8 cellular contexts compared by ENCODE assay signal in genomic region chr12:85575115-85576096, GRCh38.
A peak's percentile ranks its signal among the peaks of the same experiment; 100 is the strongest.
DNase-seq lines count a peak whose midpoint lies in the region; ATAC-seq and TF ChIP-seq lines count a peak whose summit lies in the region.

No MANE protein-coding gene starts in this region.

- no peak overlapping the region for H4K8ac ChIP-seq in H9 (replicated peaks; ENCODE audit: insufficient read length, low read depth, low read length)

- H3K4me1 ChIP-seq in H9 (ENCODE audit: insufficient read depth, low read length) = no peaks in the 10 kb centered on the region
- H3K4me1 ChIP-seq in lung (ENCODE audit: control insufficient read depth in 2 of 2, insufficient read depth in 2 of 2, low read length in 2 of 2) = no peaks in the 10 kb centered on the region

- H3K9me3 ChIP-seq in H9 (ENCODE audit: control insufficient read depth, low read depth, low read length) (no peaks in the 10 kb centered on the region), lung (ENCODE audit: control insufficient read depth in 2 of 2, insufficient read depth in 1 of 2, low read length in 1 of 2) (no peaks in the 10 kb centered on the region)

- peak overlapping the region in 1 of 3 experiments; percentile 77; a peak in 2 of 7 replicates for H3K27ac Mint-ChIP-seq in H9

- no peak overlapping the region for H3T11ph ChIP-seq in H9 (ENCODE audit: low read length)

- H3K36me3 Mint-ChIP-seq in H9 (ENCODE audit: insufficient read depth in 1 of 3, low read depth in 3 of 3) = no peaks in the 10 kb centered on the region

- no peak overlapping the region for H2BK12ac ChIP-seq in H9 (ENCODE audit: insufficient read length, low read depth, low read length)

- no peak overlapping the region for H3K4me2 ChIP-seq in H9 (ENCODE audit: insufficient read depth, insufficient read length, low read length)

- H3K9me3 Mint-ChIP-seq in H9 = no peaks in the 10 kb centered on the region

- no peaks in the 10 kb centered on the region for H3K23me2 ChIP-seq in H9 (ENCODE audit: insufficient read length, low read depth, low read length, poor library complexity, severe bottlenecking)

- WGBS in H9 (ENCODE audit: extremely low coverage, insufficient read length, low lambda C conversion rate) = no CpG with 5 or more reads among the region's 7 CpGs
- WGBS in lung, 2 donors = 54 to 55% methylated on average over 7 of the region's 7 CpGs

- H3K4me1 Mint-ChIP-seq in H9 = peaks cover 9% of the 10 kb centered on the region in 2 experiments; a peak in 3 of 4 replicates

- H3K27ac ChIP-seq in H9 (ENCODE audit: insufficient read length, low read depth, low read length) = no peak overlapping the region
- no peak overlapping the region for H3K27ac ChIP-seq in lung (ENCODE audit: low read depth in 1 of 2, low read length in 1 of 2)

- H3K4me3 ChIP-seq in Jurkat, Clone E6-1 (ENCODE audit: low read length) = no peak overlapping the region
- H3K4me3 ChIP-seq in lung = no peak overlapping the region

- H3K27me3 ChIP-seq in H9 (ENCODE audit: insufficient read depth, low read length) (no peaks in the 10 kb centered on the region), lung (ENCODE audit: control insufficient read depth, insufficient read depth) (no peaks in the 10 kb centered on the region)

- no peak overlapping the region for H4K91ac ChIP-seq in H9 (ENCODE audit: insufficient read length, low read depth, low read length)

- H3K9ac ChIP-seq in H9 (ENCODE audit: extremely low read depth, insufficient read length, low read length) = no peak overlapping the region

- H3K79me2 ChIP-seq in H9 (ENCODE audit: insufficient read depth, low read length) = no peaks in the 10 kb centered on the region

- no peaks in the 10 kb centered on the region for H3K36me3 ChIP-seq in lung (ENCODE audit: control insufficient read depth in 2 of 2, insufficient read depth in 2 of 2, low read length in 2 of 2)

- H3K56ac ChIP-seq in H9 (ENCODE audit: insufficient read length, low read depth, low read length) = no peak overlapping the region

- H3K23ac ChIP-seq in H9 (ENCODE audit: insufficient read length, low read depth, low read length) = no peak overlapping the region

- no peak overlapping the region for H3K14ac ChIP-seq in H9 (ENCODE audit: insufficient read depth, low read length)

- no peak overlapping the region for H3K4me3 Mint-ChIP-seq in H9

- no peak overlapping the region for H2AK5ac ChIP-seq in H9 (ENCODE audit: insufficient read length, low read length)

- no peak overlapping the region for H2AFZ ChIP-seq in H9 (ENCODE audit: low read length)

- H2BK5ac ChIP-seq in H9 (ENCODE audit: insufficient read length, low read length) = no peak overlapping the region

- H3K4ac ChIP-seq in H9 (ENCODE audit: low read depth, low read length) = no peak overlapping the region

- peak; percentile 20 for DNase-seq in 8988T
- peak; percentile 41 for DNase-seq in GM10266 (ENCODE audit: extremely low spot score)
- peak; percentile 61 for DNase-seq in H9
- DNase-seq in Jurkat, Clone E6-1 (ENCODE audit: low read depth, low spot score) = peak; percentile 51
- peak; percentile 64 for DNase-seq in OCI-M2 (lab: John Stamatoyannopoulos, UW; ENCODE audit: unreplicated experiment)
- DNase-seq in dermis microvascular lymphatic vessel endothelial cell (ENCODE audit: low read depth in 2 of 2) = peak; percentile 73 to 75
- no peak for DNase-seq in lung (ENCODE audit: low spot score)

- H3K79me1 ChIP-seq in H9 (ENCODE audit: insufficient read depth, low read depth, low read length, poor library complexity, severe bottlenecking) = no peaks in the 10 kb centered on the region

- TF ChIP-seq CTCF in GM10266 (IDR thresholded peaks at IDR 0.05; ENCODE audit: control insufficient read depth, insufficient read depth, low read depth, missing control alignments) (peak; percentile 66), H9 (conservative IDR thresholded peaks at IDR 0.05) (peak; percentile 81), lung (IDR thresholded peaks at IDR 0.05; ENCODE audit: control extremely low read depth, extremely low read depth) (peak; percentile 52)

- ATAC-seq in lung (ENCODE audit: insufficient read depth, low FRiP score) = peak; percentile 27
- no peak for ATAC-seq in activated CD4-positive, CD25-positive, alpha-beta regulatory T cell treated with anti-CD3 and anti-CD28 coated beads, Interleukin-2, amount 50 U/mL, for 24 hours

- no peaks in the 10 kb centered on the region for H4K20me1 ChIP-seq in H9 (ENCODE audit: control insufficient read depth, insufficient read depth, insufficient read length)

- no peak overlapping the region for H2BK15ac ChIP-seq in H9 (ENCODE audit: low read depth, low read length)

- no peak overlapping the region for H3K18ac ChIP-seq in H9 (ENCODE audit: insufficient read length, low read depth, low read length)

- H2BK20ac ChIP-seq in H9 (ENCODE audit: low read depth, low read length, poor library complexity, severe bottlenecking) = no peak overlapping the region

- H2BK120ac ChIP-seq in H9 (ENCODE audit: low read depth, low read length, poor library complexity, severe bottlenecking) = no peak overlapping the region

- H3K27me3 Mint-ChIP-seq in H9 (ENCODE audit: low read depth) = no peaks in the 10 kb centered on the region

- H4K5ac ChIP-seq in H9 (ENCODE audit: insufficient read length, low read depth, low read length) = no peak overlapping the region
